In genomic region chr9:116469128-116469527, GRCh38 we compare ENCODE assay signal across 1 cellular context.
TF ChIP-seq lines count a peak whose summit lies in the region.

No MANE protein-coding gene starts in this region.

TF ChIP-seq in K562, 482 proteins besides CTCF, POLR2A, EP300 and RAD21 (continued from another document):
- TF ChIP-seq DMBX1 (CRISPR knock-in tag; IDR thresholded peaks at IDR 0.05; ENCODE audit: borderline replicate concordance) (0 out of 2 replicates have a peak, but pooled peaks have one; percentile 27), JUNB (CRISPR knock-in tag; conservative IDR thresholded peaks at IDR 0.05) (0 out of 2 replicates have a peak, but pooled peaks have one; percentile 33), COPS2 (conservative IDR thresholded peaks at IDR 0.05) (no peak), JUND (IDR thresholded peaks at IDR 0.05; ENCODE audit: borderline replicate concordance, low read depth, low read length) (peak; percentile 72), JUND (tag; IDR thresholded peaks at IDR 0.05; ENCODE audit: borderline replicate concordance, low read depth, low read length) (peak; percentile 65; the same call in 2 of the 3 replicates), SRSF1 (IDR thresholded peaks at IDR 0.05; ENCODE audit: low read depth, low read length) (no peak), ZNF133 (CRISPR knock-in tag; IDR thresholded peaks at IDR 0.05) (no peak), CREB1 (IDR thresholded peaks at IDR 0.05) (peak; percentile 16; the same call in 1 of the 2 replicates), CREB1 (CRISPR knock-in tag; IDR thresholded peaks at IDR 0.05) (peak; percentile 21; the same call in 1 of the 2 replicates), ATF7 (IDR thresholded peaks at IDR 0.05) (peak; percentile 97), POLR2H (tag; IDR thresholded peaks at IDR 0.05; ENCODE audit: low read depth) (0 out of 2 replicates have a peak, but pooled peaks have one; percentile 18), KLF13 (tag; IDR thresholded peaks at IDR 0.05; ENCODE audit: borderline replicate concordance, low read depth) (no peak), ZNF384 (IDR thresholded peaks at IDR 0.05; ENCODE audit: low read depth, low read length) (peak; percentile 66), SETDB1 (IDR thresholded peaks at IDR 0.05; ENCODE audit: low read length) (no peak)
